Comparison of ENCODE assay signal across 1 cellular context in the genomic region with DNA sequence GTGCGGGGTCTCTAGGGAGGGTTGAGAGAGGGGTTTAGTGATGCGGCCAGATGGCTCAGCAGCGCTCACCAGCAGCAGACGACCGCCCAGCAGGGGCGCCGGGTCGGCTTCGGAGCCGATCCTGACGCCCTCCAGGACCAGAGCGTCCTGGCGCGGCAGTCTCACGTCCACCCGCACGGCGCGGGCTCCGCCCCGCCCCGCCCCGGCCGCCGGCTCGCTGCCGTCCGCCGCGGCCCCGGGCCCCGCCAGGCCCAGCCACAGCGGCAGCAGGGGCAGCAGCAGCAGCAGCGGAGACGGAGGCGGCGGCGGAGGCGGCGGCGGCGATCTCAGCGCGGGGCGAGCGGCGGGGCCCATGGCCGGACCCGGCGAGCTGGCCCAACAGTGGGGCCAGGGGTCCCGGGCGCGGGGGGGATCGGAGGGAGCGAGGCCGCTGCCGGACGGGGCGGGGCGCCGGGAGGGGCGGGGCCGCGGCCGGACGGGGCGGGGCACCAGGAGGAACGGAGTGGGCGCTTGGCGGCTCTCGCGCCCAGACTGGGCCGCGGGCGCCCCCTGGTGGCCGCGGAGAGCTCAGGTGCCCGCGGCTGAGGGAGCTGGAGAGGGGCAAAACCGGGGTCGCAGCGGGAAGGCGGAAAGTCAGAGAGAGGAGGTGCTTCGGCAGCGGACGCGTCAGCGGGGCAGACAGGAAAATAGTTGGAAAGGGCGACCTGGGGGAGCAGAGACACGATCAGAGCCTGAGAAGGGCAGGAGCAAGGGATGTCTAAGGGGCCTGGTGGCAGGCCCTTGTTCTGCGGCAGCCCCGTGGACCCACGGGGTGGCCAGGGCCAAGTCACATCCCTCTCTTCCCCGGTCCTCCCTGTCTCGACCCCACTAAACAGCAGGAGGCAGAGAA.
A peak's percentile ranks its signal among the peaks of the same experiment; 100 is the strongest.
TF ChIP-seq lines count a peak whose summit lies in the region.

Gene RNF215, minus strand, starts transcription at position 452 of the 889 bp plus-strand sequence. Its CDS starts 98 bp downstream, at position 354.

TF ChIP-seq in IMR-90, 13 proteins besides CTCF, POLR2A, EP300 and RAD21 (continued from another document):
- TF ChIP-seq BHLHE40 (IDR thresholded peaks at IDR 0.05; ENCODE audit: low read depth, low read length): no peak
- TF ChIP-seq MAZ (IDR thresholded peaks at IDR 0.05; ENCODE audit: borderline replicate concordance, low read depth, low read length): peak; percentile 69; the same call in 1 of the 2 replicates
TF ChIP-seq in IMR-90: peak in this region for 3.
